In genomic region chr3:9746330-9746729, GRCh38 we compare ENCODE assay signal across 1 cellular context.
TF ChIP-seq lines count a peak whose summit lies in the region.

No MANE protein-coding gene starts in this region.

TF ChIP-seq in SK-N-SH, 30 proteins besides CTCF, POLR2A, EP300 and RAD21 (continued from another document):
- no peak for TF ChIP-seq REST (IDR thresholded peaks at IDR 0.05; ENCODE audit: low read depth, low read length)
- peak; percentile 82 for TF ChIP-seq TCF12 (IDR thresholded peaks at IDR 0.05)
- peak; percentile 52; the same call in 1 of the 2 replicates for TF ChIP-seq SIN3A (IDR thresholded peaks at IDR 0.05; ENCODE audit: borderline replicate concordance, low read depth, low read length)
- peak; percentile 84 for TF ChIP-seq FOSL2 (IDR thresholded peaks at IDR 0.05; ENCODE audit: borderline replicate concordance, low read depth)
- peak; percentile 57 for TF ChIP-seq PBX3 (IDR thresholded peaks at IDR 0.05)
- peak; percentile 88 for TF ChIP-seq NFIC (IDR thresholded peaks at IDR 0.05; ENCODE audit: borderline replicate concordance)
- TF ChIP-seq ELF1 (IDR thresholded peaks at IDR 0.05) = no peak
- TF ChIP-seq TEAD4 (IDR thresholded peaks at IDR 0.05; ENCODE audit: borderline replicate concordance, insufficient read depth) = no peak
